In genomic region chr10:73647211-73647874, GRCh38 we compare ENCODE assay signal across 2 cellular contexts.
TF ChIP-seq lines count a peak whose summit lies in the region.

No MANE protein-coding gene starts in this region.

TF ChIP-seq in liver, 16 proteins besides CTCF, POLR2A, EP300 and RAD21:
- TF ChIP-seq, protein P1, sequence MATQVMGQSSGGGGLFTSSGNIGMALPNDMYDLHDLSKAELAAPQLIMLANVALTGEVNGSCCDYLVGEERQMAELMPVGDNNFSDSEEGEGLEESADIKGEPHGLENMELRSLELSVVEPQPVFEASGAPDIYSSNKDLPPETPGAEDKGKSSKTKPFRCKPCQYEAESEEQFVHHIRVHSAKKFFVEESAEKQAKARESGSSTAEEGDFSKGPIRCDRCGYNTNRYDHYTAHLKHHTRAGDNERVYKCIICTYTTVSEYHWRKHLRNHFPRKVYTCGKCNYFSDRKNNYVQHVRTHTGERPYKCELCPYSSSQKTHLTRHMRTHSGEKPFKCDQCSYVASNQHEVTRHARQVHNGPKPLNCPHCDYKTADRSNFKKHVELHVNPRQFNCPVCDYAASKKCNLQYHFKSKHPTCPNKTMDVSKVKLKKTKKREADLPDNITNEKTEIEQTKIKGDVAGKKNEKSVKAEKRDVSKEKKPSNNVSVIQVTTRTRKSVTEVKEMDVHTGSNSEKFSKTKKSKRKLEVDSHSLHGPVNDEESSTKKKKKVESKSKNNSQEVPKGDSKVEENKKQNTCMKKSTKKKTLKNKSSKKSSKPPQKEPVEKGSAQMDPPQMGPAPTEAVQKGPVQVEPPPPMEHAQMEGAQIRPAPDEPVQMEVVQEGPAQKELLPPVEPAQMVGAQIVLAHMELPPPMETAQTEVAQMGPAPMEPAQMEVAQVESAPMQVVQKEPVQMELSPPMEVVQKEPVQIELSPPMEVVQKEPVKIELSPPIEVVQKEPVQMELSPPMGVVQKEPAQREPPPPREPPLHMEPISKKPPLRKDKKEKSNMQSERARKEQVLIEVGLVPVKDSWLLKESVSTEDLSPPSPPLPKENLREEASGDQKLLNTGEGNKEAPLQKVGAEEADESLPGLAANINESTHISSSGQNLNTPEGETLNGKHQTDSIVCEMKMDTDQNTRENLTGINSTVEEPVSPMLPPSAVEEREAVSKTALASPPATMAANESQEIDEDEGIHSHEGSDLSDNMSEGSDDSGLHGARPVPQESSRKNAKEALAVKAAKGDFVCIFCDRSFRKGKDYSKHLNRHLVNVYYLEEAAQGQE (IDR thresholded peaks at IDR 0.05) = no peak
- TF ChIP-seq TAF1 (conservative IDR thresholded peaks at IDR 0.05) = no peak
- TF ChIP-seq GABPA (IDR thresholded peaks at IDR 0.05 in 1 of 2, conservative IDR thresholded peaks at IDR 0.05 in 1 of 2) = no peak
- TF ChIP-seq, protein P2, sequence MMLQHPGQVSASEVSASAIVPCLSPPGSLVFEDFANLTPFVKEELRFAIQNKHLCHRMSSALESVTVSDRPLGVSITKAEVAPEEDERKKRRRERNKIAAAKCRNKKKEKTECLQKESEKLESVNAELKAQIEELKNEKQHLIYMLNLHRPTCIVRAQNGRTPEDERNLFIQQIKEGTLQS (IDR thresholded peaks at IDR 0.05) = no peak
- TF ChIP-seq ZBTB33 (IDR thresholded peaks at IDR 0.05) = no peak
- TF ChIP-seq NR2F2 (IDR thresholded peaks at IDR 0.05) = no peak
- TF ChIP-seq EGR1 (IDR thresholded peaks at IDR 0.05; ENCODE audit: low read depth in 2 of 2) = no peak
- TF ChIP-seq HNF4A (conservative IDR thresholded peaks at IDR 0.05) = no peak
- no peak for TF ChIP-seq FOXA2 (IDR thresholded peaks at IDR 0.05)
- no peak for TF ChIP-seq MAX (IDR thresholded peaks at IDR 0.05)
- no peak for TF ChIP-seq FOXA1 (IDR thresholded peaks at IDR 0.05)
- TF ChIP-seq JUND (IDR thresholded peaks at IDR 0.05) = no peak
- no peak for TF ChIP-seq HNF4G (IDR thresholded peaks at IDR 0.05)
- TF ChIP-seq YY1 (IDR thresholded peaks at IDR 0.05) = no peak
- no peak for TF ChIP-seq RXRA (IDR thresholded peaks at IDR 0.05)
- no peak for TF ChIP-seq SP1 (IDR thresholded peaks at IDR 0.05)

TF ChIP-seq in HepG2, 621 proteins besides CTCF, POLR2A, EP300 and RAD21:
- TF ChIP-seq ZNF24 (IDR thresholded peaks at IDR 0.05) (no peak), ZNF567 (CRISPR knock-in tag; IDR thresholded peaks at IDR 0.05; ENCODE audit: borderline replicate concordance) (no peak), MIXL1 (CRISPR knock-in tag; IDR thresholded peaks at IDR 0.05) (no peak), ZNF777 (CRISPR knock-in tag; IDR thresholded peaks at IDR 0.05) (no peak), ZFP37 (CRISPR knock-in tag; IDR thresholded peaks at IDR 0.05; ENCODE audit: borderline replicate concordance) (no peak), RCOR2 (CRISPR knock-in tag; IDR thresholded peaks at IDR 0.05) (no peak), RFX5 (IDR thresholded peaks at IDR 0.05; ENCODE audit: low read depth, low read length) (no peak), HNF4A (CRISPR knock-in tag; IDR thresholded peaks at IDR 0.05) (no peak), SRSF1 (optimal IDR thresholded peaks at IDR 0.05; ENCODE audit: low read depth, low read length) (no peak), ZNF333 (CRISPR knock-in tag; IDR thresholded peaks at IDR 0.05; ENCODE audit: borderline replicate concordance) (no peak), RARA (CRISPR knock-in tag; IDR thresholded peaks at IDR 0.05) (no peak), ZNF292 (CRISPR knock-in tag; IDR thresholded peaks at IDR 0.05; ENCODE audit: borderline replicate concordance, low read depth) (no peak), ARID4A (CRISPR knock-in tag; IDR thresholded peaks at IDR 0.05; ENCODE audit: borderline replicate concordance) (no peak)
- TF ChIP-seq, protein P3, sequence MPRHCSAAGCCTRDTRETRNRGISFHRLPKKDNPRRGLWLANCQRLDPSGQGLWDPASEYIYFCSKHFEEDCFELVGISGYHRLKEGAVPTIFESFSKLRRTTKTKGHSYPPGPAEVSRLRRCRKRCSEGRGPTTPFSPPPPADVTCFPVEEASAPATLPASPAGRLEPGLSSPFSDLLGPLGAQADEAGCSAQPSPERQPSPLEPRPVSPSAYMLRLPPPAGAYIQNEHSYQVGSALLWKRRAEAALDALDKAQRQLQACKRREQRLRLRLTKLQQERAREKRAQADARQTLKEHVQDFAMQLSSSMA (CRISPR knock-in tag; IDR thresholded peaks at IDR 0.05) = no peak
